8 cellular contexts compared by ENCODE assay signal in genomic region chr1:47333922-47334764, GRCh38. TPM values are rescaled to one million over a fixed set of nuclear protein-coding genes. Genes with fewer than 3 reads are reported as not detected.
DNase-seq lines count a peak whose midpoint lies in the region; ATAC-seq and TF ChIP-seq lines count a peak whose summit lies in the region.

No MANE protein-coding gene starts in this region.

- H3K27me3 Mint-ChIP-seq in MCF 10A (ENCODE audit: insufficient read depth, unreplicated experiment) = no peaks in the 10 kb centered on the region
- peaks cover 2 to 9% (median 7%) of the 10 kb centered on the region in 3 donors for H3K27me3 Mint-ChIP-seq in immature natural killer cell (ENCODE audit: low read depth in 3 of 3)

- H3K4me3 Mint-ChIP-seq in MCF 10A (ENCODE audit: unreplicated experiment) (no peak overlapping the region), immature natural killer cell (peak overlapping the region in 4 of 5 donors; percentile 93 to 95 (median 94))

- H3K9me3 Mint-ChIP-seq in MCF 10A (ENCODE audit: unreplicated experiment) = no peaks in the 10 kb centered on the region
- H3K9me3 Mint-ChIP-seq in immature natural killer cell = no peaks in the 10 kb centered on the region

- DNase-seq in 8988T (peak; percentile 82), NCI-H1694 treated with DMSO at 0.1 percent for 48 hours (lab: John Stamatoyannopoulos, UW) (peak; percentile 71), UCSD-AML1 (lab: John Stamatoyannopoulos, UW; ENCODE audit: unreplicated experiment) (peak; percentile 83), MCF 10A (ENCODE audit: unreplicated experiment) (peak; percentile 73), immature natural killer cell (peak; percentile 77 to 80 (median 78)), smooth muscle cell of the brain vasculature (ENCODE audit: low read depth, low spot score) (peak; percentile 46)

- H3K4me1 Mint-ChIP-seq in MCF 10A (ENCODE audit: insufficient read depth, unreplicated experiment) (peaks cover 6% of the 10 kb centered on the region), immature natural killer cell (peaks cover 14 to 29% of the 10 kb centered on the region in 2 donors)

- intact Hi-C loops in MCF 10A (cut with micrococcal nuclease) = loop anchor here (1.0 to 5.0 kb wide), 3 partner anchors 20 to 142 kb away; partner anchors contain the start of genes PDZK1IP1 and STIL

- CTCF ChIA-PET in MCF 10A (lab: Yijun Ruan, JAX) = interaction anchor here (0.5 to 6.6 kb wide), 14 partner anchors 10 to 597 kb away, joined by 3 to 36 read pairs (median 4); partner anchors contain the start of genes PDZK1IP1 and STIL

- POLR2A ChIA-PET in MCF 10A (lab: Yijun Ruan, JAX) = interaction anchor here (0.6 to 3.6 kb wide), 26 partner anchors 9 to 717 kb away, joined by 3 to 57 read pairs (median 4); partner anchors contain the start of genes EFCAB14, MOB3C, PDZK1IP1 and STIL

- H3K27ac Mint-ChIP-seq in MCF 10A (ENCODE audit: low read depth, unreplicated experiment) = no peak overlapping the region
- peak overlapping the region; percentile 84 to 95 (median 94) for H3K27ac Mint-ChIP-seq in immature natural killer cell

- no TSS peak for BruUV-seq in MCF 10A (replicated peaks; lab: Mats Ljungman, UMichigan)

- ATAC-seq in GM18498 (IDR thresholded peaks at IDR 0.05; ENCODE audit: unreplicated experiment) = peak; percentile 89
- ATAC-seq in HG02884 (IDR thresholded peaks at IDR 0.05; ENCODE audit: unreplicated experiment) = peak; percentile 82

- H3K36me3 Mint-ChIP-seq in MCF 10A (ENCODE audit: insufficient read depth, unreplicated experiment) (peaks cover 20% of the 10 kb centered on the region), immature natural killer cell (no peaks in the 10 kb centered on the region)

- peak; percentile 19 for TF ChIP-seq CTCF in MCF 10A (IDR thresholded peaks at IDR 0.05; ENCODE audit: unreplicated experiment)

RNA-seq across cellular contexts. Expression of gene CMPK1, which starts 0.6 kb away (rescaled TPM):
- total RNA-seq in MCF 10A (2022) = 106 and 113 TPM in 2 replicates
- 100 to 1,000 TPM; 122 to 171 (median 140) TPM for polyA plus RNA-seq in immature natural killer cell

RNA-seq across cellular contexts. Expression of gene STIL, which starts 20.2 kb away (rescaled TPM):
- 8.8 and 12.6 TPM in 2 replicates for total RNA-seq in MCF 10A (2022)
- 1 to 10 TPM in 2 of 3 donors, under 1 TPM in 1; 0.54 to 1.8 (median 1.1) TPM for polyA plus RNA-seq in immature natural killer cell

Comparison
In these comparisons a context has a peak if more than half of its experiments do, and no peak if none do; other contexts are left out.
1. Peak in every context shown above with its lines: DNase-seq and ATAC-seq.